18 cellular contexts compared by ENCODE assay signal in the genomic region with DNA sequence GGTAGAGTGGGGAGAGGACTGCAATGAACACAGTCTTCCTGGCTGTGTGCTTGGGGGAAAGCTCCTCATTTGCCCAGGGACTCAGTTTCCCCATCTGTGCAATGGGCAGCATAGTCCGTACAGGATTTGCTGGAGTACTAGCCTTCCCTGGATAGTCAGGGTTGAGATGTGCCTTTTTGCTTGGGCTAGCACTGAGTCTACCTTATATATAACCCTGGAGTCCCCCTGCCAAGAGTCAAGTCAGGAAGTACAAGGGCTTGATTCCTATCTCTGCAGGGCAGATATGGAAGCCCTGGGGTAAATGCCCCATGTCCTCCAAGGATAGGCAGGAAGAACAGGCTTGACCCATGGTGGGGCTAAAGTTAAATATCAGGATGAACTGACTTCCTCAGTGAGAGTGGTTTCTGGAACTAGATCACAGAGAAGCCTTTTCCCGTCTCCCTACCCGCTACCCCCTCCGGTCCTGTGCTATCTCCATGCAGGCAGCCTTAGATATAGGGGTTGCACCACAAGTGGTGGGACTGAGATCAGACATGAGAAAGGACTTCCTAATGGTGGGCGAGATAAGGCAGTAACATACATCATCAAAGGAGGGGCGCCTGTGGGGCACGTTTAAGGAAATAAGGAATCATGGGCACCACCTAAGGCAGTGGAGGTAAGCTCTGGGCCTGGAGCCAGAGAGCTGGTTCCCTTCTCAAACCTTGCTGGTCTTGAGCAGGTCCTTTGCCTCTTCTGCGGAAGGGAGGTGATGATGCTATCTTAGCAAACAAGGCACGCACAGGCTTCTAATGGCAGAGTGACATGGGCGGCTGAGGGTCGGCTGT.
A peak's percentile ranks its signal among the peaks of the same experiment; 100 is the strongest.
DNase-seq lines count a peak whose midpoint lies in the region; ATAC-seq and TF ChIP-seq lines count a peak whose summit lies in the region.
"Had no signal": no experiment of that assay in that cellular context is flagged by ENCODE, and none has a peak within 500 bp of the region (broad histone marks: within the 10 kb centered on the region; RNA-seq: fewer than 3 reads in every experiment).

No MANE protein-coding gene starts in this region.

- TF ChIP-seq EP300 in stomach (IDR thresholded peaks at IDR 0.05) = no peak

- no peaks in the 10 kb centered on the region for H3K9me3 Mint-ChIP-seq in activated CD4-positive, alpha-beta memory T cell treated with anti-CD3 and anti-CD28 coated beads, Interleukin-2, amount 10 ng/mL, durations not matched to agents 7 days and 5 days
- H3K9me3 Mint-ChIP-seq in activated CD4-positive, alpha-beta memory T cell treated with anti-CD3 and anti-CD28 coated beads for 36 hours = no peaks in the 10 kb centered on the region
- H3K9me3 Mint-ChIP-seq: HFFc6 had no signal

- no peak overlapping the region for H3K4me3 ChIP-seq in RWPE2 (ENCODE audit: severe bottlenecking)
- no peak overlapping the region for H3K4me3 ChIP-seq in stomach
- no peak overlapping the region for H3K4me3 ChIP-seq in spleen
- H3K4me3 ChIP-seq in thyroid gland (replicated peaks in 1 of 3) = no peak overlapping the region
- H3K4me3 ChIP-seq: BLaER1 treated with 17β-estradiol and CSF1 and Interleukin-3, amounts not matched to agents 10 nM and 100 nM had no signal

- H3K27me3 ChIP-seq in RWPE2 (ENCODE audit: insufficient read depth, poor library complexity, severe bottlenecking) (no peaks in the 10 kb centered on the region), stomach (no peaks in the 10 kb centered on the region), spleen (replicated peaks in 1 of 7) (peaks cover 0 to 38% (median 0%) of the 10 kb centered on the region in 7 donors), thyroid gland (no peaks in the 10 kb centered on the region)
- H3K27me3 ChIP-seq: BLaER1 treated with 17β-estradiol and CSF1 and Interleukin-3, amounts not matched to agents 10 nM and 100 nM had no signal

- peaks cover 6% of the 10 kb centered on the region for H3K27me3 Mint-ChIP-seq in activated CD4-positive, alpha-beta memory T cell treated with anti-CD3 and anti-CD28 coated beads, Interleukin-2, amount 10 ng/mL, durations not matched to agents 7 days and 5 days
- H3K27me3 Mint-ChIP-seq in activated CD4-positive, alpha-beta memory T cell treated with anti-CD3 and anti-CD28 coated beads for 36 hours = peaks cover 7% of the 10 kb centered on the region

- intact Hi-C loops in activated CD4-positive, alpha-beta memory T cell treated with anti-CD3 and anti-CD28 coated beads for 36 hours (cut with micrococcal nuclease) = no loop called here
- intact Hi-C loops in stomach (cut with DNase I; ENCODE audit: low total_unique reads) (no loop called here), spleen (cut with DNase I; ENCODE audit: low total_unique reads) (no loop called here), thyroid gland (cut with DNase I) (loop anchor here (10.0 kb wide), 1 partner anchor 105 kb away; no protein-coding TSS in a partner anchor)

- no peak overlapping the region for H3K27ac Mint-ChIP-seq in activated CD4-positive, alpha-beta memory T cell treated with anti-CD3 and anti-CD28 coated beads, Interleukin-2, amount 10 ng/mL, durations not matched to agents 7 days and 5 days
- H3K27ac Mint-ChIP-seq in activated CD4-positive, alpha-beta memory T cell treated with anti-CD3 and anti-CD28 coated beads for 36 hours = no peak overlapping the region
- H3K27ac Mint-ChIP-seq: HFFc6 had no signal

- TF ChIP-seq CTCF in RWPE2 (IDR thresholded peaks at IDR 0.05; ENCODE audit: poor library complexity, severe bottlenecking) (no peak), stomach (IDR thresholded peaks at IDR 0.05) (no peak), spleen (IDR thresholded peaks at IDR 0.05 in 8 of 11, conservative IDR thresholded peaks at IDR 0.05 in 3 of 11) (no peak), thyroid gland (IDR thresholded peaks at IDR 0.05) (no peak)

- H3K4me1 ChIP-seq in RWPE2 (ENCODE audit: insufficient read depth, poor library complexity, severe bottlenecking) = peaks cover 31% of the 10 kb centered on the region
- peaks cover 22 to 37% (median 31%) of the 10 kb centered on the region in 4 donors for H3K4me1 ChIP-seq in stomach
- peaks cover 0 to 33% (median 15%) of the 10 kb centered on the region in 6 donors for H3K4me1 ChIP-seq in spleen
- peaks cover 33 to 36% of the 10 kb centered on the region in 2 donors for H3K4me1 ChIP-seq in thyroid gland

- H3K27ac ChIP-seq in RWPE2 (ENCODE audit: poor library complexity, severe bottlenecking) (no peak overlapping the region), stomach (no peak overlapping the region), spleen (no peak overlapping the region), thyroid gland (no peak overlapping the region)
- H3K27ac ChIP-seq: BLaER1 treated with 17β-estradiol and CSF1 and Interleukin-3, amounts not matched to agents 10 nM and 100 nM had no signal

- 79 to 85% (median 79%) methylated on average over 11 of the region's 11 CpGs for WGBS in stomach, 5 donors
- WGBS in spleen, 5 donors = 65 to 78% (median 70%) methylated on average over 11 of the region's 11 CpGs
- 87 to 89% methylated on average over 11 of the region's 11 CpGs for WGBS in thyroid gland, 2 donors

- H3K36me3 ChIP-seq in RWPE2 (ENCODE audit: low read depth) = no peaks in the 10 kb centered on the region
- H3K36me3 ChIP-seq in stomach = no peaks in the 10 kb centered on the region
- H3K36me3 ChIP-seq in spleen = no peaks in the 10 kb centered on the region
- no peaks in the 10 kb centered on the region for H3K36me3 ChIP-seq in thyroid gland
- H3K36me3 ChIP-seq: BLaER1 treated with 17β-estradiol and CSF1 and Interleukin-3, amounts not matched to agents 10 nM and 100 nM had no signal

- DNase-seq in activated CD4-positive, alpha-beta memory T cell treated with anti-CD3 and anti-CD28 coated beads, Interleukin-2, amount 10 ng/mL, durations not matched to agents 7 days and 5 days = peak; percentile 9
- DNase-seq in activated CD4-positive, alpha-beta memory T cell treated with anti-CD3 and anti-CD28 coated beads for 36 hours = no peak
- DNase-seq in RWPE2 (ENCODE audit: low spot score) (peak; percentile 15), ecto neural progenitor cell (ENCODE audit: low spot score) (peak; percentile 27), stomach (peak; percentile 20), spleen (no peak), thyroid gland (no peak)
- DNase-seq: 8988T, DMS153, GOT3, HFFc6, MM.1S, NCI-H1417, NCI-H1930, NCI-H2171, NCI-H510A had no signal

- CTCF ChIA-PET in activated CD4-positive, alpha-beta memory T cell treated with anti-CD3 and anti-CD28 coated beads, Interleukin-2, amount 10 ng/mL, durations not matched to agents 7 days and 5 days (lab: Charles Lee) = no interaction called here
- CTCF ChIA-PET in activated CD4-positive, alpha-beta memory T cell treated with anti-CD3 and anti-CD28 coated beads for 36 hours (lab: Charles Lee) = interaction anchor here (1.1 kb wide), 1 partner anchor 194 kb away, joined by 3 read pairs; no protein-coding TSS in a partner anchor

- ATAC-seq in RWPE2 (ENCODE audit: low read depth) = no peak
- no peak for ATAC-seq in HG02981 (IDR thresholded peaks at IDR 0.05; ENCODE audit: unreplicated experiment)

- H3K36me3 Mint-ChIP-seq in activated CD4-positive, alpha-beta memory T cell treated with anti-CD3 and anti-CD28 coated beads, Interleukin-2, amount 10 ng/mL, durations not matched to agents 7 days and 5 days (ENCODE audit: low read depth) = no peaks in the 10 kb centered on the region
- H3K36me3 Mint-ChIP-seq in activated CD4-positive, alpha-beta memory T cell treated with anti-CD3 and anti-CD28 coated beads for 36 hours = no peaks in the 10 kb centered on the region

- H3K4me1 Mint-ChIP-seq in activated CD4-positive, alpha-beta memory T cell treated with anti-CD3 and anti-CD28 coated beads, Interleukin-2, amount 10 ng/mL, durations not matched to agents 7 days and 5 days = no peaks in the 10 kb centered on the region
- H3K4me1 Mint-ChIP-seq in activated CD4-positive, alpha-beta memory T cell treated with anti-CD3 and anti-CD28 coated beads for 36 hours (ENCODE audit: low read depth) = no peaks in the 10 kb centered on the region

- H3K4me3 Mint-ChIP-seq in activated CD4-positive, alpha-beta memory T cell treated with anti-CD3 and anti-CD28 coated beads, Interleukin-2, amount 10 ng/mL, durations not matched to agents 7 days and 5 days = no peak overlapping the region
- no peak overlapping the region for H3K4me3 Mint-ChIP-seq in activated CD4-positive, alpha-beta memory T cell treated with anti-CD3 and anti-CD28 coated beads for 36 hours
- H3K4me3 Mint-ChIP-seq: HFFc6 had no signal

- no peaks in the 10 kb centered on the region for H3K9me3 ChIP-seq in RWPE2 (ENCODE audit: severe bottlenecking)
- H3K9me3 ChIP-seq in stomach = no peaks in the 10 kb centered on the region
- no peaks in the 10 kb centered on the region for H3K9me3 ChIP-seq in spleen
- no peaks in the 10 kb centered on the region for H3K9me3 ChIP-seq in thyroid gland
- H3K9me3 ChIP-seq: BLaER1 treated with 17β-estradiol and CSF1 and Interleukin-3, amounts not matched to agents 10 nM and 100 nM had no signal

- POLR2A ChIA-PET in activated CD4-positive, alpha-beta memory T cell treated with anti-CD3 and anti-CD28 coated beads, Interleukin-2, amount 10 ng/mL, durations not matched to agents 7 days and 5 days (lab: Charles Lee) = no interaction called here
- POLR2A ChIA-PET in activated CD4-positive, alpha-beta memory T cell treated with anti-CD3 and anti-CD28 coated beads for 36 hours (lab: Charles Lee) = no interaction called here

- TF ChIP-seq POLR2A in stomach (IDR thresholded peaks at IDR 0.05) = no peak
- TF ChIP-seq POLR2A in spleen (IDR thresholded peaks at IDR 0.05) = no peak
- no peak for TF ChIP-seq POLR2A in thyroid gland (IDR thresholded peaks at IDR 0.05)

Comparison
In these comparisons a context has a peak if more than half of its experiments do, and no peak if none do; other contexts are left out.
1. DNase-seq: peak in activated CD4-positive, alpha-beta memory T cell treated with anti-CD3 and anti-CD28 coated beads, Interleukin-2, amount 10 ng/mL, durations not matched to agents 7 days and 5 days (single experiment), RWPE2 (single experiment), ecto neural progenitor cell (single experiment) and stomach (single experiment); none in activated CD4-positive, alpha-beta memory T cell treated with anti-CD3 and anti-CD28 coated beads for 36 hours (single experiment), spleen (single experiment) and thyroid gland (0 of 2).